ENCODE assay signal across 1 cellular context in the genomic region with DNA sequence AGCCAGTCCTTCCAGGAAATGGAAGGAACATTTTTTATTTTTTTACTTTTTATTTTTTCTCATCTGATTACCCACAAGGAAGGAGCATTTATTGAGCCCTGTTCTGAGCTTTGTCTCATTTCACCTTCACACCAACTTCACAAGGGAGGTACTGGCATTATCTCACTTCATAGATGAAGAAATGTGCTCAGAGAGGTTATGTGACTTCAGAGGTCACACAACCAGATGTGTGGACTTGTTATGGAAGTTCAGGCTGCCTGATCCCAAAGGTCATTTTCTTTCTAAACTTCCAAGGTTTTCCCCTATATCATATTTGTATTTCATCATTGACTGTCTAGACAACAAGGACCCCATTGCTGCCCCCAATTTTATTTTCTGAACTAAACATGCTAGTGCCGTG.
TF ChIP-seq lines count a peak whose summit lies in the region.

No MANE protein-coding gene starts in this region.

TF ChIP-seq in endothelial cell of umbilical vein, 7 proteins besides CTCF, POLR2A, EP300 and RAD21 (continued from another document):
- TF ChIP-seq, protein P1, sequence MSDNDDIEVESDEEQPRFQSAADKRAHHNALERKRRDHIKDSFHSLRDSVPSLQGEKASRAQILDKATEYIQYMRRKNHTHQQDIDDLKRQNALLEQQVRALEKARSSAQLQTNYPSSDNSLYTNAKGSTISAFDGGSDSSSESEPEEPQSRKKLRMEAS (IDR thresholded peaks at IDR 0.05; ENCODE audit: insufficient read depth, insufficient read length), result no peak
- TF ChIP-seq EZH2 (IDR thresholded peaks at IDR 0.05; ENCODE audit: borderline replicate concordance, low read depth, low read length, severe bottlenecking) (no peak), MYC (IDR thresholded peaks at IDR 0.05; ENCODE audit: low read depth, low read length) (no peak), GATA2 (IDR thresholded peaks at IDR 0.05; ENCODE audit: insufficient read depth, insufficient read length, low read depth, low read length) (no peak), POLR2AphosphoS5 (IDR thresholded peaks at IDR 0.05; ENCODE audit: insufficient read depth, low read depth, low read length) (no peak), JUN (IDR thresholded peaks at IDR 0.05; ENCODE audit: borderline replicate concordance, insufficient read depth, insufficient read length, low read depth) (no peak)
